ENCODE assay signal across 1 cellular context in genomic region chr5:54294097-54294667, GRCh38.
A peak's percentile ranks its signal among the peaks of the same experiment; 100 is the strongest.
TF ChIP-seq lines count a peak whose summit lies in the region.

No MANE protein-coding gene starts in this region.

TF ChIP-seq in K562, 482 proteins besides CTCF, POLR2A, EP300 and RAD21 (continued from another document and continues in another):
- TF ChIP-seq, protein P1, sequence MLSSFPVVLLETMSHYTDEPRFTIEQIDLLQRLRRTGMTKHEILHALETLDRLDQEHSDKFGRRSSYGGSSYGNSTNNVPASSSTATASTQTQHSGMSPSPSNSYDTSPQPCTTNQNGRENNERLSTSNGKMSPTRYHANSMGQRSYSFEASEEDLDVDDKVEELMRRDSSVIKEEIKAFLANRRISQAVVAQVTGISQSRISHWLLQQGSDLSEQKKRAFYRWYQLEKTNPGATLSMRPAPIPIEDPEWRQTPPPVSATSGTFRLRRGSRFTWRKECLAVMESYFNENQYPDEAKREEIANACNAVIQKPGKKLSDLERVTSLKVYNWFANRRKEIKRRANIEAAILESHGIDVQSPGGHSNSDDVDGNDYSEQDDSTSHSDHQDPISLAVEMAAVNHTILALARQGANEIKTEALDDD (IDR thresholded peaks at IDR 0.05): peak; percentile 77
- TF ChIP-seq ARHGAP35 (IDR thresholded peaks at IDR 0.05; ENCODE audit: partially characterized antibody) (no peak), AFF1 (IDR thresholded peaks at IDR 0.05; ENCODE audit: low read depth in 1 of 2, partially characterized antibody in 2 of 2) (no peak), HDAC1 (IDR thresholded peaks at IDR 0.05) (no peak), SP2 (IDR thresholded peaks at IDR 0.05; ENCODE audit: extremely low read depth, low read depth, low read length, poor library complexity, severe bottlenecking) (no peak), NFIC (IDR thresholded peaks at IDR 0.05) (peak; percentile 32; the same call in 1 of the 2 replicates), POLR2AphosphoS5 (IDR thresholded peaks at IDR 0.05; ENCODE audit: control insufficient read depth, insufficient read depth, low read depth, low read length) (peak; percentile 51; the same call in 1 of the 2 replicates), ARID1B (IDR thresholded peaks at IDR 0.05) (peak; percentile 82), ZFP91 (CRISPR knock-in tag; IDR thresholded peaks at IDR 0.05) (no peak), SIX5 (IDR thresholded peaks at IDR 0.05; ENCODE audit: borderline replicate concordance in 1 of 2, insufficient read depth in 1 of 2, low read depth in 1 of 2, low read length in 2 of 2) (no peak), TARDBP (IDR thresholded peaks at IDR 0.05) (no peak), RREB1 (CRISPR knock-in tag; IDR thresholded peaks at IDR 0.05) (no peak), ZNF592 (IDR thresholded peaks at IDR 0.05) (0 out of 2 replicates have a peak, but pooled peaks have one; percentile 47), PURB (CRISPR knock-in tag; IDR thresholded peaks at IDR 0.05; ENCODE audit: low read depth) (no peak), ZNF589 (CRISPR knock-in tag; IDR thresholded peaks at IDR 0.05; ENCODE audit: low read depth) (no peak), GATA2 (CRISPR knock-in tag; IDR thresholded peaks at IDR 0.05) (peak; percentile 77), ZKSCAN1 (IDR thresholded peaks at IDR 0.05; ENCODE audit: low read depth, low read length) (0 out of 2 replicates have a peak, but pooled peaks have one; percentile 41), CC2D1A (IDR thresholded peaks at IDR 0.05) (0 out of 2 replicates have a peak, but pooled peaks have one; percentile 28)
- TF ChIP-seq, protein P2, sequence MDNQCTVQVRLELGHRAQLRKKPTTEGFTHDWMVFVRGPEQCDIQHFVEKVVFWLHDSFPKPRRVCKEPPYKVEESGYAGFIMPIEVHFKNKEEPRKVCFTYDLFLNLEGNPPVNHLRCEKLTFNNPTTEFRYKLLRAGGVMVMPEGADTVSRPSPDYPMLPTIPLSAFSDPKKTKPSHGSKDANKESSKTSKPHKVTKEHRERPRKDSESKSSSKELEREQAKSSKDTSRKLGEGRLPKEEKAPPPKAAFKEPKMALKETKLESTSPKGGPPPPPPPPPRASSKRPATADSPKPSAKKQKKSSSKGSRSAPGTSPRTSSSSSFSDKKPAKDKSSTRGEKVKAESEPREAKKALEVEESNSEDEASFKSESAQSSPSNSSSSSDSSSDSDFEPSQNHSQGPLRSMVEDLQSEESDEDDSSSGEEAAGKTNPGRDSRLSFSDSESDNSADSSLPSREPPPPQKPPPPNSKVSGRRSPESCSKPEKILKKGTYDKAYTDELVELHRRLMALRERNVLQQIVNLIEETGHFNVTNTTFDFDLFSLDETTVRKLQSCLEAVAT (IDR thresholded peaks at IDR 0.05): peak in 1 of 2 experiments; percentile 56; a peak in 1 of 4 replicates
- TF ChIP-seq, protein P3, sequence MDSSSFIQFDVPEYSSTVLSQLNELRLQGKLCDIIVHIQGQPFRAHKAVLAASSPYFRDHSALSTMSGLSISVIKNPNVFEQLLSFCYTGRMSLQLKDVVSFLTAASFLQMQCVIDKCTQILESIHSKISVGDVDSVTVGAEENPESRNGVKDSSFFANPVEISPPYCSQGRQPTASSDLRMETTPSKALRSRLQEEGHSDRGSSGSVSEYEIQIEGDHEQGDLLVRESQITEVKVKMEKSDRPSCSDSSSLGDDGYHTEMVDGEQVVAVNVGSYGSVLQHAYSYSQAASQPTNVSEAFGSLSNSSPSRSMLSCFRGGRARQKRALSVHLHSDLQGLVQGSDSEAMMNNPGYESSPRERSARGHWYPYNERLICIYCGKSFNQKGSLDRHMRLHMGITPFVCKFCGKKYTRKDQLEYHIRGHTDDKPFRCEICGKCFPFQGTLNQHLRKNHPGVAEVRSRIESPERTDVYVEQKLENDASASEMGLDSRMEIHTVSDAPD (CRISPR knock-in tag; IDR thresholded peaks at IDR 0.05): no peak
- TF ChIP-seq, protein P4, sequence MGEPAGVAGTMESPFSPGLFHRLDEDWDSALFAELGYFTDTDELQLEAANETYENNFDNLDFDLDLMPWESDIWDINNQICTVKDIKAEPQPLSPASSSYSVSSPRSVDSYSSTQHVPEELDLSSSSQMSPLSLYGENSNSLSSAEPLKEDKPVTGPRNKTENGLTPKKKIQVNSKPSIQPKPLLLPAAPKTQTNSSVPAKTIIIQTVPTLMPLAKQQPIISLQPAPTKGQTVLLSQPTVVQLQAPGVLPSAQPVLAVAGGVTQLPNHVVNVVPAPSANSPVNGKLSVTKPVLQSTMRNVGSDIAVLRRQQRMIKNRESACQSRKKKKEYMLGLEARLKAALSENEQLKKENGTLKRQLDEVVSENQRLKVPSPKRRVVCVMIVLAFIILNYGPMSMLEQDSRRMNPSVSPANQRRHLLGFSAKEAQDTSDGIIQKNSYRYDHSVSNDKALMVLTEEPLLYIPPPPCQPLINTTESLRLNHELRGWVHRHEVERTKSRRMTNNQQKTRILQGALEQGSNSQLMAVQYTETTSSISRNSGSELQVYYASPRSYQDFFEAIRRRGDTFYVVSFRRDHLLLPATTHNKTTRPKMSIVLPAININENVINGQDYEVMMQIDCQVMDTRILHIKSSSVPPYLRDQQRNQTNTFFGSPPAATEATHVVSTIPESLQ (CRISPR knock-in tag; IDR thresholded peaks at IDR 0.05): no peak
- TF ChIP-seq, protein P5, sequence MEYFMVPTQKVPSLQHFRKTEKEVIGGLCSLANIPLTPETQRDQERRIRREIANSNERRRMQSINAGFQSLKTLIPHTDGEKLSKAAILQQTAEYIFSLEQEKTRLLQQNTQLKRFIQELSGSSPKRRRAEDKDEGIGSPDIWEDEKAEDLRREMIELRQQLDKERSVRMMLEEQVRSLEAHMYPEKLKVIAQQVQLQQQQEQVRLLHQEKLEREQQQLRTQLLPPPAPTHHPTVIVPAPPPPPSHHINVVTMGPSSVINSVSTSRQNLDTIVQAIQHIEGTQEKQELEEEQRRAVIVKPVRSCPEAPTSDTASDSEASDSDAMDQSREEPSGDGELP (CRISPR knock-in tag; IDR thresholded peaks at IDR 0.05; ENCODE audit: borderline replicate concordance): peak; percentile 47; the same call in 1 of the 2 replicates
- TF ChIP-seq, protein P6, sequence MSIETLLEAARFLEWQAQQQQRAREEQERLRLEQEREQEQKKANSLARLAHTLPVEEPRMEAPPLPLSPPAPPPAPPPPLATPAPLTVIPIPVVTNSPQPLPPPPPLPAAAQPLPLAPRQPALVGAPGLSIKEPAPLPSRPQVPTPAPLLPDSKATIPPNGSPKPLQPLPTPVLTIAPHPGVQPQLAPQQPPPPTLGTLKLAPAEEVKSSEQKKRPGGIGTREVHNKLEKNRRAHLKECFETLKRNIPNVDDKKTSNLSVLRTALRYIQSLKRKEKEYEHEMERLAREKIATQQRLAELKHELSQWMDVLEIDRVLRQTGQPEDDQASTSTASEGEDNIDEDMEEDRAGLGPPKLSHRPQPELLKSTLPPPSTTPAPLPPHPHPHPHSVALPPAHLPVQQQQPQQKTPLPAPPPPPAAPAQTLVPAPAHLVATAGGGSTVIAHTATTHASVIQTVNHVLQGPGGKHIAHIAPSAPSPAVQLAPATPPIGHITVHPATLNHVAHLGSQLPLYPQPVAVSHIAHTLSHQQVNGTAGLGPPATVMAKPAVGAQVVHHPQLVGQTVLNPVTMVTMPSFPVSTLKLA (conservative IDR thresholded peaks at IDR 0.05): peak in 1 of 2 experiments; percentile 33; a peak in 1 of 4 replicates
